1 cellular context compared by ENCODE assay signal in the genomic region with DNA sequence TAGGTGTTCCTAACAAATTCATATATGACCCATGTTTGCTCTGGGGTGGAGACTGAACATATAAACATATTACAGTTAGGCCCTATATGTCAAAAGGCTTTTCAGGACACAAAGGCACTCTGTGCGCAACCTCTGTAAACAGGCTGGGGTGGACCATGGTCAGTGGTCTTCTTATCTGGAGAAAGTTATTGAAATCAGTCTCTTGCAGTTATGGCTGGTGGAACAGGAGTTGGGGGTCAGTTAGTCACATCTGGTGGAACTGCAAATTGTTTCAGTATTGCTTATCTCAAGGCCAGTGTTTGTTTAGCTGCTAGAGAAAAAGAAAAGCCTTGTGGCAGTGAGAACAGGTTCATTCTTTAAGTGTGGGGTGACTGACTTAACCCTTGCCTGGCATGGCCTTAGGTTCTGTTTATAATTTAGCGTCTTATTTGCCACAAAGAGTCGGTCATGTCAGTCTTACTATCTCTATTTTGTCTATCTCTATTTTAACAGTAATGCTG.
TF ChIP-seq lines count a peak whose summit lies in the region.

No MANE protein-coding gene starts in this region.

TF ChIP-seq in HepG2, 621 proteins besides CTCF, POLR2A, EP300 and RAD21 (continues in another document):
- TF ChIP-seq AGO1 (IDR thresholded peaks at IDR 0.05; ENCODE audit: low read depth, low read length, poor library complexity, severe bottlenecking) = no peak
- peak; percentile 37; the same call in 1 of the 2 replicates for TF ChIP-seq SMAD3 (CRISPR knock-in tag; IDR thresholded peaks at IDR 0.05)
- peak; percentile 65 for TF ChIP-seq HNF4A (CRISPR knock-in tag; IDR thresholded peaks at IDR 0.05)
- peak; percentile 19; the same call in 1 of the 2 replicates for TF ChIP-seq RARA (CRISPR knock-in tag; IDR thresholded peaks at IDR 0.05)
- TF ChIP-seq ATF7-NPFF (CRISPR knock-in tag; IDR thresholded peaks at IDR 0.05; ENCODE audit: low read depth) = no peak
- TF ChIP-seq, protein P1, sequence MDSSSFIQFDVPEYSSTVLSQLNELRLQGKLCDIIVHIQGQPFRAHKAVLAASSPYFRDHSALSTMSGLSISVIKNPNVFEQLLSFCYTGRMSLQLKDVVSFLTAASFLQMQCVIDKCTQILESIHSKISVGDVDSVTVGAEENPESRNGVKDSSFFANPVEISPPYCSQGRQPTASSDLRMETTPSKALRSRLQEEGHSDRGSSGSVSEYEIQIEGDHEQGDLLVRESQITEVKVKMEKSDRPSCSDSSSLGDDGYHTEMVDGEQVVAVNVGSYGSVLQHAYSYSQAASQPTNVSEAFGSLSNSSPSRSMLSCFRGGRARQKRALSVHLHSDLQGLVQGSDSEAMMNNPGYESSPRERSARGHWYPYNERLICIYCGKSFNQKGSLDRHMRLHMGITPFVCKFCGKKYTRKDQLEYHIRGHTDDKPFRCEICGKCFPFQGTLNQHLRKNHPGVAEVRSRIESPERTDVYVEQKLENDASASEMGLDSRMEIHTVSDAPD (CRISPR knock-in tag; IDR thresholded peaks at IDR 0.05) = peak; percentile 43; the same call in 1 of the 2 replicates
- TF ChIP-seq CBX5 (CRISPR knock-in tag; IDR thresholded peaks at IDR 0.05; ENCODE audit: borderline replicate concordance) = no peak
- TF ChIP-seq ZNF605 (CRISPR knock-in tag; IDR thresholded peaks at IDR 0.05) = 0 out of 2 replicates have a peak, but pooled peaks have one; percentile 47
- TF ChIP-seq SALL1 (CRISPR knock-in tag; IDR thresholded peaks at IDR 0.05) = peak; percentile 67; the same call in 1 of the 2 replicates
- TF ChIP-seq, protein P2, sequence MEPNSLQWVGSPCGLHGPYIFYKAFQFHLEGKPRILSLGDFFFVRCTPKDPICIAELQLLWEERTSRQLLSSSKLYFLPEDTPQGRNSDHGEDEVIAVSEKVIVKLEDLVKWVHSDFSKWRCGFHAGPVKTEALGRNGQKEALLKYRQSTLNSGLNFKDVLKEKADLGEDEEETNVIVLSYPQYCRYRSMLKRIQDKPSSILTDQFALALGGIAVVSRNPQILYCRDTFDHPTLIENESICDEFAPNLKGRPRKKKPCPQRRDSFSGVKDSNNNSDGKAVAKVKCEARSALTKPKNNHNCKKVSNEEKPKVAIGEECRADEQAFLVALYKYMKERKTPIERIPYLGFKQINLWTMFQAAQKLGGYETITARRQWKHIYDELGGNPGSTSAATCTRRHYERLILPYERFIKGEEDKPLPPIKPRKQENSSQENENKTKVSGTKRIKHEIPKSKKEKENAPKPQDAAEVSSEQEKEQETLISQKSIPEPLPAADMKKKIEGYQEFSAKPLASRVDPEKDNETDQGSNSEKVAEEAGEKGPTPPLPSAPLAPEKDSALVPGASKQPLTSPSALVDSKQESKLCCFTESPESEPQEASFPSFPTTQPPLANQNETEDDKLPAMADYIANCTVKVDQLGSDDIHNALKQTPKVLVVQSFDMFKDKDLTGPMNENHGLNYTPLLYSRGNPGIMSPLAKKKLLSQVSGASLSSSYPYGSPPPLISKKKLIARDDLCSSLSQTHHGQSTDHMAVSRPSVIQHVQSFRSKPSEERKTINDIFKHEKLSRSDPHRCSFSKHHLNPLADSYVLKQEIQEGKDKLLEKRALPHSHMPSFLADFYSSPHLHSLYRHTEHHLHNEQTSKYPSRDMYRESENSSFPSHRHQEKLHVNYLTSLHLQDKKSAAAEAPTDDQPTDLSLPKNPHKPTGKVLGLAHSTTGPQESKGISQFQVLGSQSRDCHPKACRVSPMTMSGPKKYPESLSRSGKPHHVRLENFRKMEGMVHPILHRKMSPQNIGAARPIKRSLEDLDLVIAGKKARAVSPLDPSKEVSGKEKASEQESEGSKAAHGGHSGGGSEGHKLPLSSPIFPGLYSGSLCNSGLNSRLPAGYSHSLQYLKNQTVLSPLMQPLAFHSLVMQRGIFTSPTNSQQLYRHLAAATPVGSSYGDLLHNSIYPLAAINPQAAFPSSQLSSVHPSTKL (CRISPR knock-in tag; IDR thresholded peaks at IDR 0.05) = peak; percentile 56; the same call in 1 of the 2 replicates
- no peak for TF ChIP-seq ZNF543 (CRISPR knock-in tag; IDR thresholded peaks at IDR 0.05)
- TF ChIP-seq ZNF362 (CRISPR knock-in tag; IDR thresholded peaks at IDR 0.05; ENCODE audit: borderline replicate concordance) = peak; percentile 41; the same call in 1 of the 2 replicates
- no peak for TF ChIP-seq ZXDC (CRISPR knock-in tag; IDR thresholded peaks at IDR 0.05)
- TF ChIP-seq ZNF646 (CRISPR knock-in tag; IDR thresholded peaks at IDR 0.05) = peak; percentile 23; the same call in 1 of the 2 replicates
- TF ChIP-seq AHDC1 (CRISPR knock-in tag; IDR thresholded peaks at IDR 0.05; ENCODE audit: borderline replicate concordance) = 0 out of 2 replicates have a peak, but pooled peaks have one; percentile 27
- TF ChIP-seq PCBP2 (optimal IDR thresholded peaks at IDR 0.05; ENCODE audit: low read depth, low read length, poor library complexity, severe bottlenecking) = no peak
- no peak for TF ChIP-seq NONO (IDR thresholded peaks at IDR 0.05)
- peak; percentile 58; the same call in 1 of the 2 replicates for TF ChIP-seq NONO (CRISPR knock-in tag; conservative IDR thresholded peaks at IDR 0.05)
- TF ChIP-seq GFI1 (CRISPR knock-in tag; IDR thresholded peaks at IDR 0.05; ENCODE audit: borderline replicate concordance) = no peak
- peak; percentile 20; the same call in 1 of the 2 replicates for TF ChIP-seq REPIN1 (CRISPR knock-in tag; IDR thresholded peaks at IDR 0.05; ENCODE audit: borderline replicate concordance, low read depth)
- TF ChIP-seq ISL2 (CRISPR knock-in tag; IDR thresholded peaks at IDR 0.05) = peak; percentile 68
- TF ChIP-seq SMYD3 (CRISPR knock-in tag; IDR thresholded peaks at IDR 0.05) = no peak
- TF ChIP-seq JUN (CRISPR knock-in tag; IDR thresholded peaks at IDR 0.05) = 0 out of 2 replicates have a peak, but pooled peaks have one; percentile 17
- 0 out of 2 replicates have a peak, but pooled peaks have one; percentile 32 for TF ChIP-seq HOXA3 (CRISPR knock-in tag; IDR thresholded peaks at IDR 0.05)
